ENCODE assay signal across 23 cellular contexts in the genomic region with DNA sequence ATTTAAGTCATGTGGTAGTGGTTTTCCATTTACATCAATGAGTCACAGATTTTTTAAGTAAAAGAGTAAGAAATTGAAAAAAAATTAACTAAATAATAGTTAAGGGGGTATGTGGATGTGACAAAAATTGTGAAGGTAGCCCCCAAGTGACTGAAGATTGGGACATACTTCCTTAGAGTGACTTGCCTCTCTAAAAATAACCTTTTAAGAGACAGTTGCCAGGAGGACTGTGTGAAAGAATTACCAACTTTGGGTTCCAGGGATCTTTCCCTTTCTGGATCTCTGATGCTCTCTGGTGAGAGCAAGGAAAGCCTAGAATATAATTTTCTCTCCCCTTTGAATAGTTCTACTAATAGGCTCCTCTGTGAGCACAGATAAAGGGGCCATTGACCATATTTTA. TPM values are rescaled to one million over a fixed set of nuclear protein-coding genes. Genes with fewer than 3 reads are reported as not detected.
"Had no signal": no experiment of that assay in that cellular context is flagged by ENCODE, and none has a peak within 500 bp of the region (broad histone marks: within the 10 kb centered on the region; RNA-seq: fewer than 3 reads in every experiment).

No MANE protein-coding gene starts in this region.

- H3K4me3 Mint-ChIP-seq: activated B cell treated with CpG ODN at 0.5 μM for 24 hours; activated CD4-positive, alpha-beta memory T cell treated with anti-CD3 and anti-CD28 coated beads for 36 hours; activated naive CD8-positive, alpha-beta T cell treated with anti-CD3 and anti-CD28 coated beads for 36 hours; naive thymus-derived CD8-positive, alpha-beta T cell; stimulated activated naive CD8-positive, alpha-beta T cell treated with anti-CD3 and anti-CD28 coated beads, Interleukin-15, amount 100 ng/mL, for 72 hours had no signal

- H3K36me3 Mint-ChIP-seq: activated CD4-positive, alpha-beta memory T cell treated with anti-CD3 and anti-CD28 coated beads for 36 hours; activated naive CD8-positive, alpha-beta T cell treated with anti-CD3 and anti-CD28 coated beads for 36 hours; naive thymus-derived CD8-positive, alpha-beta T cell had no signal

- H3K27me3 ChIP-seq: esophagus muscularis mucosa, gastroesophageal sphincter, ovary, right atrium auricular region, suprapubic skin had no signal

- H3K4me1 ChIP-seq: psoas muscle, right atrium auricular region, suprapubic skin had no signal

- ATAC-seq: gastroesophageal sphincter; left colon; naive thymus-derived CD8-positive, alpha-beta T cell; psoas muscle; stimulated activated naive CD8-positive, alpha-beta T cell treated with anti-CD3 and anti-CD28 coated beads, Interleukin-15, amount 100 ng/mL, for 72 hours had no signal

- H3K9me3 ChIP-seq: esophagus muscularis mucosa, gastroesophageal sphincter, ovary, psoas muscle, right atrium auricular region, suprapubic skin, tibial nerve had no signal

- H3K9me3 Mint-ChIP-seq: activated B cell treated with CpG ODN at 0.5 μM for 24 hours; activated CD4-positive, alpha-beta memory T cell treated with anti-CD3 and anti-CD28 coated beads for 36 hours; activated naive CD8-positive, alpha-beta T cell treated with anti-CD3 and anti-CD28 coated beads for 36 hours; naive thymus-derived CD8-positive, alpha-beta T cell; stimulated activated naive CD8-positive, alpha-beta T cell treated with anti-CD3 and anti-CD28 coated beads, Interleukin-15, amount 100 ng/mL, for 72 hours had no signal

- H3K27me3 Mint-ChIP-seq: activated CD4-positive, alpha-beta memory T cell treated with anti-CD3 and anti-CD28 coated beads for 36 hours; activated naive CD8-positive, alpha-beta T cell treated with anti-CD3 and anti-CD28 coated beads for 36 hours; stimulated activated naive CD8-positive, alpha-beta T cell treated with anti-CD3 and anti-CD28 coated beads, Interleukin-15, amount 100 ng/mL, for 72 hours had no signal

- H3K27ac ChIP-seq: coronary artery, gastroesophageal sphincter, ovary, psoas muscle, right atrium auricular region, suprapubic skin had no signal

- DNase-seq: activated B cell treated with CpG ODN at 0.5 μM for 24 hours; activated CD4-positive, alpha-beta memory T cell treated with anti-CD3 and anti-CD28 coated beads for 36 hours; activated CD4-positive, alpha-beta T cell treated with anti-CD3 and anti-CD28 coated beads for 4 hours; activated naive CD4-positive, alpha-beta T cell treated with Interleukin-2 at 50 U/mL for 16 hours; activated naive CD8-positive, alpha-beta T cell treated with anti-CD3 and anti-CD28 coated beads for 36 hours; activated T-cell treated with anti-CD3 and anti-CD28 coated beads, Interleukin-2, amount 50 U/mL, for 48 hours; amniotic stem cell; head of caudate nucleus; left colon; mesendoderm; naive thymus-derived CD8-positive, alpha-beta T cell; ovary; psoas muscle; stimulated activated CD4-positive, alpha-beta T cell treated with anti-CD3 and anti-CD28 coated beads, Interleukin-12 subunit alpha, Interleukin-12 subunit beta, amount 100 ng/mL, for 4 hours; stimulated activated naive CD8-positive, alpha-beta T cell treated with anti-CD3 and anti-CD28 coated beads, Interleukin-15, amount 100 ng/mL, for 72 hours; T-helper 9 cell had no signal

- H3K27ac Mint-ChIP-seq: activated B cell treated with CpG ODN at 0.5 μM for 24 hours; activated CD4-positive, alpha-beta memory T cell treated with anti-CD3 and anti-CD28 coated beads for 36 hours; naive thymus-derived CD8-positive, alpha-beta T cell; stimulated activated naive CD8-positive, alpha-beta T cell treated with anti-CD3 and anti-CD28 coated beads, Interleukin-15, amount 100 ng/mL, for 72 hours had no signal

- H3K4me1 Mint-ChIP-seq: activated B cell treated with CpG ODN at 0.5 μM for 24 hours; activated naive CD8-positive, alpha-beta T cell treated with anti-CD3 and anti-CD28 coated beads for 36 hours; stimulated activated naive CD8-positive, alpha-beta T cell treated with anti-CD3 and anti-CD28 coated beads, Interleukin-15, amount 100 ng/mL, for 72 hours had no signal

- H3K4me3 ChIP-seq: coronary artery, esophagus muscularis mucosa, gastroesophageal sphincter, ovary, psoas muscle, right atrium auricular region, suprapubic skin, tibial nerve had no signal

- H3K36me3 ChIP-seq: esophagus muscularis mucosa, gastroesophageal sphincter, ovary, right atrium auricular region, suprapubic skin, tibial nerve had no signal

RNA-seq across cellular contexts. Expression of a gene that starts 42.7 kb away (rescaled TPM):
- total RNA-seq: bronchial epithelial cell had no signal
